Comparison of ENCODE assay signal across 13 cellular contexts in the genomic region with DNA sequence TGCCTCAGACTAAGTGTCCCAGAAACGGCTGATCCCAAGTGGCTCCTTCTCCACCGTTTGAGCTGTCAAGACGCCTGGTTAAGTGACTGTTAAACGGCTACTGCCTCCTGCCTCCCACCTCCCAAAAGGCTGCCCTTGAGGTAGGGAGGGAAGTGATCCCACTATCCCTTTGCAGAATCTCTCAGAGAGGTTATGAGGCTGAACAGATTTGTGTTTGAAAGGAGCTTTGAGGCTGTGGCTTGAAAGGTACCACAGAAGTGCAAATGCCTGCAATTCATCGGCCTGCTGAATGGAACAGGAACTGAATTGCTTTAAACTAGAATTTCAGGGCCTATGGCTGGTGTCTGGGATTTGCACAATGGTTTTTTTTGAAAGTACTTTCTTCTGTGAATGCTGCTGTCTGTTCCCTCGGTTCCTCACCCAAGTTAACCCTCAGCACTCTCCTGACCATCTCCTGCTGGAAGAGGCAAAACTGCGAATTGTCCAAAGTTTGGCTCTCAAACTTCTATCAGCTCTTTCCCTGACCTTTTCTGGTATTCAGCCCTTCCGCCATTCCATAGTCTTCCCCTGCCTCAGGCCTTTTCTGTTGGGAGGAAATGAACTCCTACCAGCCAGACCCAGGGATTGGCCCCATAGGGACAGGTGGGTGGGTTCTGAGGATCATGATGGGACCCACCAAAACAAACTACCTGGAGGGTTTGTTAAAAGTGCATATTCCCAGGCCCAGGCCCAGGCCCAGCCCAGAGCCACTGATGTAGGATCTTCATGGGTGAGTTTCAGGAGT.
DNase-seq lines count a peak whose midpoint lies in the region; ATAC-seq and TF ChIP-seq lines count a peak whose summit lies in the region.
"Had no signal": no experiment of that assay in that cellular context is flagged by ENCODE, and none has a peak within 500 bp of the region (broad histone marks: within the 10 kb centered on the region; RNA-seq: fewer than 3 reads in every experiment).

No MANE protein-coding gene starts in this region.

- H3K36me3 ChIP-seq in GM23338 (ENCODE audit: insufficient read depth) (no peaks in the 10 kb centered on the region), ovary (no peaks in the 10 kb centered on the region)

- CTCF ChIA-PET in WTC11 (lab: Charles Lee): interaction anchor here (0.8 to 3.2 kb wide), 8 partner anchors 24 to 158 kb away, joined by 3 to 25 read pairs (median 6); no protein-coding TSS in a partner anchor

- DNase-seq in GM23338 (ENCODE audit: low spot score): peak; percentile 38
- DNase-seq in WTC11 (ENCODE audit: low spot score): no peak
- peak; percentile 26 for DNase-seq in iPS-NIHi7 (ENCODE audit: extremely low spot score)
- peak; percentile 12 for DNase-seq in pons (ENCODE audit: low spot score)
- no peak for DNase-seq in ovary
- no peak for DNase-seq in left lobe of liver (ENCODE audit: low spot score)
- no peak for DNase-seq in NCI-H1048 (lab: John Stamatoyannopoulos, UW)
- DNase-seq: EL, HCEC 1CT, MV-4-11, NCI-H1417 treated with DMSO at 0.1 percent for 48 hours had no signal

- intact Hi-C loops in ovary (cut with DNase I): no loop called here

- WGBS in ovary, 3 donors: 60 to 78% (median 72%) methylated on average over 8 of the region's 8 CpGs

- TF ChIP-seq CTCF in GM23338 (conservative IDR thresholded peaks at IDR 0.05; ENCODE audit: low read depth in 2 of 2): no peak
- TF ChIP-seq CTCF in WTC11 (IDR thresholded peaks at IDR 0.05): no peak
- TF ChIP-seq CTCF in ovary (IDR thresholded peaks at IDR 0.05): no peak

- H3K4me1 Mint-ChIP-seq in GM23338: peaks cover 35% of the 10 kb centered on the region
- H3K4me1 Mint-ChIP-seq in WTC11: peaks cover 40% of the 10 kb centered on the region

- H3K9me3 ChIP-seq in ovary: no peaks in the 10 kb centered on the region

- H3K4me1 ChIP-seq in GM23338 (ENCODE audit: insufficient read depth) (peaks cover 37% of the 10 kb centered on the region), ovary (ENCODE audit: insufficient read depth) (no peaks in the 10 kb centered on the region)

- H2AFZ ChIP-seq in GM23338: no peak overlapping the region

- TF ChIP-seq POLR2A in ovary (IDR thresholded peaks at IDR 0.05): no peak

- peak overlapping the region; percentile 69 for H3K4me2 ChIP-seq in GM23338

- ATAC-seq in GM23338 (peak; percentile 84), WTC11 (peak; percentile 73), left lobe of liver (no peak)
- ATAC-seq: Panc1 had no signal

- H4K20me1 ChIP-seq in GM23338 (replicated peaks; ENCODE audit: insufficient read depth): no peaks in the 10 kb centered on the region

- H3K4me3 ChIP-seq in GM23338: peak overlapping the region; percentile 12; the same call in 1 of the 2 replicates
- H3K4me3 ChIP-seq in ovary: no peak overlapping the region

- H3K36me3 Mint-ChIP-seq in GM23338 (ENCODE audit: low read depth): no peaks in the 10 kb centered on the region
- H3K36me3 Mint-ChIP-seq in WTC11: no peaks in the 10 kb centered on the region

- H3K27ac Mint-ChIP-seq in GM23338: no peak overlapping the region
- peak overlapping the region; percentile 30; the same call in 1 of the 2 replicates for H3K27ac Mint-ChIP-seq in WTC11

- H3K4me3 Mint-ChIP-seq in GM23338: peak overlapping the region; percentile 14; the same call in 1 of the 3 replicates
- H3K4me3 Mint-ChIP-seq in WTC11: no peak overlapping the region

- no peaks in the 10 kb centered on the region for H3F3A ChIP-seq in GM23338 (replicated peaks; ENCODE audit: low read depth)

- no peaks in the 10 kb centered on the region for H3K79me2 ChIP-seq in GM23338 (replicated peaks; ENCODE audit: insufficient read depth)

- H3K9me2 ChIP-seq in GM23338 (ENCODE audit: insufficient read depth): no peaks in the 10 kb centered on the region

- no peak overlapping the region for H3K27ac ChIP-seq in GM23338 (ENCODE audit: low read depth)
- no peak overlapping the region for H3K27ac ChIP-seq in ovary
- H3K27ac ChIP-seq: C4-2B had no signal

- no peaks in the 10 kb centered on the region for H3K9me3 Mint-ChIP-seq in GM23338
- no peaks in the 10 kb centered on the region for H3K9me3 Mint-ChIP-seq in WTC11

- H3K27me3 Mint-ChIP-seq in GM23338 (ENCODE audit: insufficient read depth, low read depth, poor library complexity): no peaks in the 10 kb centered on the region
- peaks cover 50% of the 10 kb centered on the region for H3K27me3 Mint-ChIP-seq in WTC11 (ENCODE audit: low read depth)

- POLR2A ChIA-PET in WTC11 (lab: Charles Lee): no interaction called here

- TF ChIP-seq EP300 in ovary (IDR thresholded peaks at IDR 0.05): no peak

- H3K27me3 ChIP-seq in GM23338 (ENCODE audit: insufficient read depth) (peaks cover 13% of the 10 kb centered on the region; the same call in 1 of the 2 replicates), ovary (no peaks in the 10 kb centered on the region)

TF ChIP-seq in WTC11, 78 proteins besides CTCF, POLR2A, EP300 and RAD21:
- 0 out of 2 replicates have a peak, but pooled peaks have one; percentile 38 for TF ChIP-seq ETV6 (CRISPR knock-in tag; IDR thresholded peaks at IDR 0.05)
- no peak for TF ChIP-seq KAT7 (CRISPR knock-in tag; IDR thresholded peaks at IDR 0.05; ENCODE audit: borderline replicate concordance)
TF ChIP-seq in WTC11: peak in this region for 1.

Comparison
In these comparisons a context has a peak if more than half of its experiments do, and no peak if none do; other contexts are left out.
1. DNase-seq: peak in GM23338 (single experiment), iPS-NIHi7 (single experiment) and pons (single experiment); none in WTC11 (single experiment), ovary (0 of 5), left lobe of liver (single experiment) and NCI-H1048 (single experiment).